Comparison of ENCODE assay signal across 1 cellular context in genomic region chr15:52214553-52214952, GRCh38.
TF ChIP-seq lines count a peak whose summit lies in the region.

No MANE protein-coding gene starts in this region.

TF ChIP-seq in HepG2, 621 proteins besides CTCF, POLR2A, EP300 and RAD21 (continued from another document):
- TF ChIP-seq ZBTB40 (IDR thresholded peaks at IDR 0.05) = 0 out of 2 replicates have a peak, but pooled peaks have one; percentile 4
- TF ChIP-seq ZBTB40 (CRISPR knock-in tag; IDR thresholded peaks at IDR 0.05) = no peak
- no peak for TF ChIP-seq SNAPC5 (CRISPR knock-in tag; IDR thresholded peaks at IDR 0.05; ENCODE audit: borderline replicate concordance)
- no peak for TF ChIP-seq ZNF282 (IDR thresholded peaks at IDR 0.05; ENCODE audit: partially characterized antibody)
